11 cellular contexts compared by ENCODE assay signal in genomic region chr21:26405071-26405470, GRCh38.
DNase-seq lines count a peak whose midpoint lies in the region; ATAC-seq and TF ChIP-seq lines count a peak whose summit lies in the region.
"Had no signal": no experiment of that assay in that cellular context is flagged by ENCODE, and none has a peak within 500 bp of the region (broad histone marks: within the 10 kb centered on the region; RNA-seq: fewer than 3 reads in every experiment).

No MANE protein-coding gene starts in this region.

- H3K9me3 ChIP-seq in A673 (ENCODE audit: low read depth, low read length, poor library complexity, severe bottlenecking) (no peaks in the 10 kb centered on the region), IMR-90 (ENCODE audit: control insufficient read depth, insufficient read depth, low read length) (no peaks in the 10 kb centered on the region), mesenchymal stem cell (ENCODE audit: control insufficient read depth, low read length) (no peaks in the 10 kb centered on the region)
- no peaks in the 10 kb centered on the region for H3K9me3 ChIP-seq in effector memory CD4-positive, alpha-beta T cell (ENCODE audit: control insufficient read depth, low read length)
- H3K9me3 ChIP-seq: breast epithelium, transverse colon had no signal

- H3K36me3 ChIP-seq in A673 (ENCODE audit: insufficient read depth, low read length, poor library complexity, severe bottlenecking) (no peaks in the 10 kb centered on the region), IMR-90 (ENCODE audit: control insufficient read depth, insufficient read depth, low read length) (no peaks in the 10 kb centered on the region), brain microvascular endothelial cell (replicated peaks) (no peaks in the 10 kb centered on the region), mesenchymal stem cell (ENCODE audit: control insufficient read depth in 1 of 2, insufficient read depth in 2 of 2, low read depth in 1 of 2, low read length in 2 of 2) (no peaks in the 10 kb centered on the region)
- no peaks in the 10 kb centered on the region for H3K36me3 ChIP-seq in effector memory CD4-positive, alpha-beta T cell (ENCODE audit: control insufficient read depth, insufficient read depth, low read length)
- H3K36me3 ChIP-seq: breast epithelium, transverse colon had no signal

- H3K4me2 ChIP-seq in IMR-90 (ENCODE audit: low read depth, low read length) (no peak overlapping the region), mesenchymal stem cell (ENCODE audit: low read length, poor library complexity, severe bottlenecking) (no peak overlapping the region)

- no peak overlapping the region for H2BK120ac ChIP-seq in IMR-90 (ENCODE audit: low read depth, low read length)
- no peak overlapping the region for H2BK120ac ChIP-seq in mesenchymal stem cell (ENCODE audit: low read depth, low read length)

- no TSS peak for BruUV-seq in A673 (replicated peaks; lab: Mats Ljungman, UMichigan)
- BruUV-seq in IMR-90 (replicated peaks; lab: Mats Ljungman, UMichigan) = no TSS peak

- H3K79me1 ChIP-seq in IMR-90 (ENCODE audit: low read depth in 1 of 2, low read length in 2 of 2) (no peaks in the 10 kb centered on the region), mesenchymal stem cell (replicated peaks; ENCODE audit: low read length, poor library complexity, severe bottlenecking) (no peaks in the 10 kb centered on the region)

- no peak overlapping the region for H2BK12ac ChIP-seq in mesenchymal stem cell (ENCODE audit: low read length in 2 of 2)

- intact Hi-C loops in A673 (cut with micrococcal nuclease; ENCODE audit: unreplicated experiment) = loop anchor here (5.0 kb wide), 1 partner anchor 82 kb away; no protein-coding TSS in a partner anchor
- intact Hi-C loops in IMR-90 (cut with micrococcal nuclease) = no loop called here

- TF ChIP-seq CTCF in A673 (conservative IDR thresholded peaks at IDR 0.05; ENCODE audit: low read depth, low read length) (no peak), IMR-90 (conservative IDR thresholded peaks at IDR 0.05; ENCODE audit: low read depth, low read length) (no peak), brain microvascular endothelial cell (IDR thresholded peaks at IDR 0.05; ENCODE audit: low read depth, low read length, missing control alignments) (peak; percentile 4)

- no peak overlapping the region for H2BK5ac ChIP-seq in IMR-90 (ENCODE audit: low read depth, low read length, poor library complexity, severe bottlenecking)
- H2BK5ac ChIP-seq in mesenchymal stem cell (ENCODE audit: low read depth, low read length, poor library complexity, severe bottlenecking) = no peak overlapping the region

- H4K20me1 ChIP-seq in IMR-90 (ENCODE audit: insufficient read depth, low read length) = no peaks in the 10 kb centered on the region

- H3K4me1 ChIP-seq in A673 (ENCODE audit: insufficient read depth, low read length, poor library complexity, severe bottlenecking) = peaks cover 32% of the 10 kb centered on the region
- no peaks in the 10 kb centered on the region for H3K4me1 ChIP-seq in IMR-90 (ENCODE audit: control insufficient read depth, insufficient read depth, low read length)
- H3K4me1 ChIP-seq in mesenchymal stem cell (ENCODE audit: control insufficient read depth, insufficient read depth, low read depth, low read length) = peaks cover 10% of the 10 kb centered on the region
- H3K4me1 ChIP-seq in effector memory CD4-positive, alpha-beta T cell (ENCODE audit: control insufficient read depth, insufficient read depth, low read length, poor library complexity, severe bottlenecking) = no peaks in the 10 kb centered on the region
- H3K4me1 ChIP-seq: breast epithelium, transverse colon had no signal

- 80% methylated on average over 1 of the region's 4 CpGs; no CpG with 5 or more reads in 1 of the 2 experiments for WGBS in IMR-90 (ENCODE audit: extremely low coverage in 2 of 2, insufficient read length in 1 of 2), 2 experiments
- 66% methylated on average over 4 of the region's 4 CpGs for WGBS in mesenchymal stem cell

- H3K56ac ChIP-seq in IMR-90 (ENCODE audit: extremely low read depth, insufficient read depth, low read length) = no peak overlapping the region

- CTCF ChIA-PET in A673 (lab: Charles Lee) (no interaction called here), IMR-90 (lab: Yijun Ruan, JAX) (no interaction called here)

- H2BK15ac ChIP-seq in IMR-90 (ENCODE audit: low read depth, low read length) = no peak overlapping the region
- no peak overlapping the region for H2BK15ac ChIP-seq in mesenchymal stem cell (ENCODE audit: low read depth, poor library complexity, severe bottlenecking)

- H3K27ac ChIP-seq in A673 (ENCODE audit: low read depth, low read length, poor library complexity, severe bottlenecking) (peak overlapping the region; percentile 57), IMR-90 (ENCODE audit: insufficient read depth, low read length) (no peak overlapping the region), brain microvascular endothelial cell (no peak overlapping the region), mesenchymal stem cell (ENCODE audit: low read length, poor library complexity, severe bottlenecking) (peak overlapping the region; percentile 40)
- H3K27ac ChIP-seq in effector memory CD4-positive, alpha-beta T cell (ENCODE audit: insufficient read depth, low read length, poor library complexity, severe bottlenecking) = no peak overlapping the region
- H3K27ac ChIP-seq: breast epithelium, HL-60 had no signal

- no peak overlapping the region for H3K4me3 ChIP-seq in A673 (ENCODE audit: low read depth, low read length, poor library complexity, severe bottlenecking)
- no peak overlapping the region for H3K4me3 ChIP-seq in IMR-90 (ENCODE audit: insufficient read depth, low read depth, low read length)
- no peak overlapping the region for H3K4me3 ChIP-seq in brain microvascular endothelial cell (ENCODE audit: low read depth, low read length)
- H3K4me3 ChIP-seq in mesenchymal stem cell (ENCODE audit: insufficient read depth in 1 of 2, low read depth in 1 of 2, low read length in 2 of 2) = no peak overlapping the region
- no peak overlapping the region for H3K4me3 ChIP-seq in effector memory CD4-positive, alpha-beta T cell (ENCODE audit: insufficient read depth, low read depth, low read length, poor library complexity, severe bottlenecking)
- H3K4me3 ChIP-seq: breast epithelium, transverse colon had no signal

- dilution Hi-C loops in IMR-90 (cut with HindIII; ENCODE audit: low sequenced_read_pairs, unreplicated experiment) = no loop called here

- H3K27me3 ChIP-seq in A673 (replicated peaks; ENCODE audit: insufficient read depth, low read depth, low read length, poor library complexity) (no peaks in the 10 kb centered on the region), IMR-90 (ENCODE audit: control insufficient read depth, insufficient read depth, low read length) (no peaks in the 10 kb centered on the region), brain microvascular endothelial cell (replicated peaks) (no peaks in the 10 kb centered on the region), mesenchymal stem cell (ENCODE audit: control insufficient read depth in 1 of 2, insufficient read depth in 1 of 2, low read length in 2 of 2) (no peaks in the 10 kb centered on the region)
- H3K27me3 ChIP-seq in effector memory CD4-positive, alpha-beta T cell (replicated peaks; ENCODE audit: control insufficient read depth, insufficient read depth, low read length, poor library complexity, severe bottlenecking) = no peaks in the 10 kb centered on the region
- H3K27me3 ChIP-seq: breast epithelium, transverse colon had no signal

- H3K4ac ChIP-seq in IMR-90 (ENCODE audit: low read depth, low read length) (no peak overlapping the region), mesenchymal stem cell (ENCODE audit: low read depth in 1 of 2, low read length in 2 of 2) (no peak overlapping the region)

- H3K23ac ChIP-seq in IMR-90 (ENCODE audit: low read depth, low read length) (no peak overlapping the region), mesenchymal stem cell (ENCODE audit: low read length in 2 of 2) (no peak overlapping the region)

- H3K18ac ChIP-seq in IMR-90 (ENCODE audit: low read depth, low read length) = no peak overlapping the region
- H3K18ac ChIP-seq in mesenchymal stem cell (ENCODE audit: low read depth in 1 of 2, low read length in 2 of 2) = no peak overlapping the region

- no peak overlapping the region for H2AK5ac ChIP-seq in IMR-90 (ENCODE audit: low read depth, low read length)
- no peak overlapping the region for H2AK5ac ChIP-seq in mesenchymal stem cell (ENCODE audit: low read length, severe bottlenecking)

- H3K9me1 ChIP-seq in IMR-90 (ENCODE audit: insufficient read depth, low read length) = no peaks in the 10 kb centered on the region

- peak; percentile 45 for ATAC-seq in IMR-90 (ENCODE audit: low read depth)
- no peak for ATAC-seq in HG03280 (IDR thresholded peaks at IDR 0.05; ENCODE audit: unreplicated experiment)

- no peak overlapping the region for H2AK9ac ChIP-seq in IMR-90 (replicated peaks; ENCODE audit: low read depth, low read length, poor library complexity)

- H2AFZ ChIP-seq in IMR-90 (replicated peaks; ENCODE audit: low read length, poor library complexity) (no peak overlapping the region), mesenchymal stem cell (ENCODE audit: low read depth, low read length) (no peak overlapping the region)

- H4K8ac ChIP-seq in IMR-90 (ENCODE audit: low read depth in 2 of 2, low read length in 2 of 2) (no peak overlapping the region), mesenchymal stem cell (ENCODE audit: low read length) (no peak overlapping the region)

- H3K14ac ChIP-seq in IMR-90 (replicated peaks; ENCODE audit: low read depth, low read length) (no peak overlapping the region), mesenchymal stem cell (ENCODE audit: low read length in 2 of 2) (no peak overlapping the region)

- H4K91ac ChIP-seq in IMR-90 (ENCODE audit: insufficient read depth, low read depth, low read length) (no peak overlapping the region), mesenchymal stem cell (ENCODE audit: low read length) (no peak overlapping the region)

- peak; percentile 40 for DNase-seq in A673 (ENCODE audit: low spot score)
- peak; percentile 18 for DNase-seq in IMR-90
- peak; percentile 67 for DNase-seq in brain microvascular endothelial cell
- DNase-seq in mesenchymal stem cell = peak; percentile 8
- no peak for DNase-seq in T-helper 1 cell
- DNase-seq in effector memory CD4-positive, alpha-beta T cell = no peak
- no peak for DNase-seq in GDM1 (lab: John Stamatoyannopoulos, UW)
- DNase-seq: transverse colon had no signal

- no peak overlapping the region for H3K9ac ChIP-seq in IMR-90 (ENCODE audit: low read depth, low read length)
- peak overlapping the region; percentile 6 for H3K9ac ChIP-seq in mesenchymal stem cell (ENCODE audit: low read length)

- TF ChIP-seq RAD21 in IMR-90 (IDR thresholded peaks at IDR 0.05; ENCODE audit: low read length) = no peak

- H4K5ac ChIP-seq in IMR-90 (ENCODE audit: low read depth, low read length) = no peak overlapping the region

- no peak overlapping the region for H2BK20ac ChIP-seq in IMR-90 (ENCODE audit: low read depth, low read length)

- in situ Hi-C loops in IMR-90 (cut with MboI; ENCODE audit: low sequenced_read_pairs) = no loop called here
- in situ Hi-C loops in brain microvascular endothelial cell (cut with HindIII; ENCODE audit: low pct_ligation_motif_present, low sequenced_read_pairs) = no loop called here

- POLR2A ChIA-PET in A673 (lab: Charles Lee; ENCODE audit: low non-redundant PET) (interaction anchor here (0.5 kb wide), 1 partner anchor 289 kb away, joined by 3 read pairs; no protein-coding TSS in a partner anchor), IMR-90 (lab: Charles Lee; ENCODE audit: unreplicated experiment) (no interaction called here)

- no peak for TF ChIP-seq POLR2A in IMR-90 (IDR thresholded peaks at IDR 0.05; ENCODE audit: low read depth, low read length)

Comparison
In these comparisons a context has a peak if more than half of its experiments do, and no peak if none do; other contexts are left out.
1. DNase-seq: peak in A673 (single experiment), IMR-90 (single experiment), brain microvascular endothelial cell (single experiment) and mesenchymal stem cell (single experiment); none in T-helper 1 cell (0 of 5), effector memory CD4-positive, alpha-beta T cell (0 of 3) and GDM1 (single experiment).
2. H3K27ac ChIP-seq: peak in A673 (single experiment) and mesenchymal stem cell (single experiment); none in IMR-90 (single experiment), brain microvascular endothelial cell (single experiment) and effector memory CD4-positive, alpha-beta T cell (single experiment).